In the genomic region with DNA sequence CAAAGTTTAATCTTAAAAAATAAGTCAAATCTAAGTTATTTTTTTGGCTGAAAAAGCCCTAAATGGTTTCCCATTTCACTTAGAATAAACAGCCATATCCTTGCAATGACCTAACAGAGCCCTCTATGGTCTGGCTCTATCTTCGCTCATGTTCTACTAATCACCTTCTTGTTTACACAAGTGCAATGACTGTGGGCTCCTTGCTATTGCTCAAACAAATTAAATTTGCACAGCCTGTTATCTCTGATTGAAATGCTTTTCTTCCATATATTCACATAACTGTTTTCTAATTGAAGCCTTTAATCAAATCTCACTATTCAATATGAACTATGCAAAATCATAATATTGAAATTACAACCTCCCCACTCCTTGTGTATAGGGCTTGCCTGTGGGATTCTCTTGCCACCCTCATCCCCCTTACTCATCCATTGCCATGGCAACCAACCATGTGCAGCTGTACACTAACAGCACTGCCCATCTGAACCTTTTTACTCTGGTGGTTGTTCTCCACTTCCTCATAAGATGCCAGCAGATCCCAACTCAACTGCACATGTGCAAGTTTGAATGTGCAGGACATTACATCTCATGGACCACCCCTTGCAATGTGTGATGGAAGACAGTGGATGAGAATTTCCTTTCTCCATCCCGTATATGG, we compare ENCODE assay signal across 13 cellular contexts.
"Had no signal": no experiment of that assay in that cellular context is flagged by ENCODE, and none has a peak within 500 bp of the region (broad histone marks: within the 10 kb centered on the region; RNA-seq: fewer than 3 reads in every experiment).

No MANE protein-coding gene starts in this region.

- DNase-seq: activated CD4-positive, alpha-beta T cell treated with anti-CD3 and anti-CD28 coated beads, Interleukin-2, amount 50 U/mL, for 48 hours; activated CD4-positive, CD25-positive, alpha-beta regulatory T cell treated with anti-CD3 and anti-CD28 coated beads, Interleukin-2, amount 50 U/mL, for 72 hours; activated effector memory CD4-positive, alpha-beta T cell treated with anti-CD3 and anti-CD28 coated beads, Interleukin-2, amount 50 U/mL, for 16 hours; activated T-cell treated with anti-CD3 and anti-CD28 coated beads, Interleukin-2, amount 50 U/mL, for 4 hours; amygdala; brain microvascular endothelial cell; cerebellar nuclear complex; dermis blood vessel endothelial cell; glutamatergic neuron; immature natural killer cell; left cardiac atrium; naive B cell; stomach had no signal
